Comparison of ENCODE assay signal across 13 cellular contexts in the genomic region with DNA sequence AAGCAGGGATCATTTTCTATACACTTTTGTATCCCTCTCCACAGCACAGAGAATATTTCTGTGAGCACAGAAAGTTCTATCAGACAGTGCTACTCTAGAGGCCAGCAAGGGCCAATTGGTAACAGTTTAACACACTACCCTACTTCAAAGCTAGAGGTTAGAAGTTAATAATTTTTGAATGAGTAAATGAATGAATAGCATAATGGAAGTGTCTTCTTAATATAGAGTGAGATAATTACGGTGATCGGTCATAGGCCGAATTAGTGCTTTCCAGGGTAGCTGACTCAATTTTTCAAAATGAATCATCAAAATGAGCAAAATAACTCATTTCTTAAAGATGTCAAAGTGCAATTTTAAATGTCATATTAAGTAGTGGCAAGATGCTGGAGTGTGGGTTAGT.
DNase-seq lines count a peak whose midpoint lies in the region; ATAC-seq and TF ChIP-seq lines count a peak whose summit lies in the region.
"Had no signal": no experiment of that assay in that cellular context is flagged by ENCODE, and none has a peak within 500 bp of the region (broad histone marks: within the 10 kb centered on the region; RNA-seq: fewer than 3 reads in every experiment).

No MANE protein-coding gene starts in this region.

- H3K9me3 ChIP-seq in PC-9 (ENCODE audit: insufficient read depth, low read depth) (no peaks in the 10 kb centered on the region), mucosa of descending colon (no peaks in the 10 kb centered on the region)
- H3K9me3 ChIP-seq: Peyer's patch, sigmoid colon had no signal

- no peak overlapping the region for H3K27ac Mint-ChIP-seq in endothelial cell (ENCODE audit: unreplicated experiment)
- H3K27ac Mint-ChIP-seq: naive B cell had no signal

- no peak overlapping the region for H3K27ac ChIP-seq in PC-9
- H3K27ac ChIP-seq: Peyer's patch, sigmoid colon had no signal

- in situ Hi-C loops in Caki2 (cut with HindIII; ENCODE audit: low pct_unique_long_range_greater_than_20kb, low sequenced_read_pairs): no loop called here

- H3K27me3 Mint-ChIP-seq in endothelial cell (ENCODE audit: unreplicated experiment): no peaks in the 10 kb centered on the region

- intact Hi-C loops in PC-9 (cut with micrococcal nuclease; ENCODE audit: unreplicated experiment) (no loop called here), mucosa of descending colon (cut with DNase I, micrococcal nuclease) (no loop called here)

- H3K4me1 ChIP-seq in PC-9 (replicated peaks; ENCODE audit: insufficient read depth) (no peaks in the 10 kb centered on the region), mucosa of descending colon (ENCODE audit: low read depth) (no peaks in the 10 kb centered on the region)
- H3K4me1 ChIP-seq: Peyer's patch, sigmoid colon had no signal

- H3K4me3 ChIP-seq in PC-9 (no peak overlapping the region), mucosa of descending colon (no peak overlapping the region)
- H3K4me3 ChIP-seq: Peyer's patch, sigmoid colon had no signal

- CTCF ChIA-PET in PC-9 (lab: Charles Lee): no interaction called here

- no TSS peak for BruUV-seq in PC-9 (replicated peaks; lab: Mats Ljungman, UMichigan)

- no peak for TF ChIP-seq CTCF in PC-9 (conservative IDR thresholded peaks at IDR 0.05)
- no peak for TF ChIP-seq CTCF in mucosa of descending colon (IDR thresholded peaks at IDR 0.05)
- TF ChIP-seq CTCF in endothelial cell (IDR thresholded peaks at IDR 0.05; ENCODE audit: unreplicated experiment): no peak

- DNase-seq in Caki2 (ENCODE audit: low read depth) (peak; percentile 33), PC-9 (no peak), mucosa of descending colon (no peak), endothelial cell (ENCODE audit: low spot score) (no peak), T-helper 9 cell (no peak)
- DNase-seq: activated CD8-positive, alpha-beta memory T cell treated with anti-CD3 and anti-CD28 coated beads, Interleukin-2, amount 50 U/mL, for 4 hours; naive B cell; NCI-H2171 treated with DMSO at 0.1 percent for 48 hours; Peyer's patch; sigmoid colon had no signal

- H3K4me2 ChIP-seq in PC-9: no peak overlapping the region

- no peaks in the 10 kb centered on the region for H3K36me3 Mint-ChIP-seq in endothelial cell (ENCODE audit: low read depth, unreplicated experiment)
- H3K36me3 Mint-ChIP-seq: naive B cell had no signal

- peak; percentile 75 for ATAC-seq in GM19397 (IDR thresholded peaks at IDR 0.05; ENCODE audit: unreplicated experiment)
- peak; percentile 77 for ATAC-seq in HG02763 (IDR thresholded peaks at IDR 0.05; ENCODE audit: unreplicated experiment)
- peak; percentile 97 for ATAC-seq in HG03378 (IDR thresholded peaks at IDR 0.05; ENCODE audit: unreplicated experiment)
- ATAC-seq in mucosa of descending colon: no peak

- no peaks in the 10 kb centered on the region for H3F3A ChIP-seq in PC-9 (ENCODE audit: insufficient read depth, low read depth)

- POLR2A ChIA-PET in PC-9 (lab: Charles Lee; ENCODE audit: unreplicated experiment): no interaction called here

- H3K79me2 ChIP-seq in PC-9 (ENCODE audit: low read depth): no peaks in the 10 kb centered on the region

- no peaks in the 10 kb centered on the region for H3K9me3 Mint-ChIP-seq in endothelial cell (ENCODE audit: unreplicated experiment)

- H3K9me2 ChIP-seq in PC-9 (ENCODE audit: insufficient read depth): no peaks in the 10 kb centered on the region

- peaks cover 4% of the 10 kb centered on the region for H3K4me1 Mint-ChIP-seq in endothelial cell (ENCODE audit: unreplicated experiment)
- H3K4me1 Mint-ChIP-seq: naive B cell had no signal

- no peak overlapping the region for H3K4me3 Mint-ChIP-seq in endothelial cell (ENCODE audit: unreplicated experiment)
- H3K4me3 Mint-ChIP-seq: naive B cell had no signal

- peaks cover 50% of the 10 kb centered on the region for H3K27me3 ChIP-seq in PC-9 (ENCODE audit: insufficient read depth, low read depth)
- H3K27me3 ChIP-seq: Peyer's patch, sigmoid colon had no signal

- H4K20me1 ChIP-seq in PC-9 (ENCODE audit: insufficient read depth): no peaks in the 10 kb centered on the region

- H2AFZ ChIP-seq in PC-9: no peak overlapping the region

- no peaks in the 10 kb centered on the region for H3K36me3 ChIP-seq in PC-9 (ENCODE audit: low read depth)
- no peaks in the 10 kb centered on the region for H3K36me3 ChIP-seq in mucosa of descending colon (ENCODE audit: low read depth)
- H3K36me3 ChIP-seq: Peyer's patch, sigmoid colon had no signal
